ENCODE assay signal across 21 cellular contexts in genomic region chr2:3040819-3041218, GRCh38.
"Had no signal": no experiment of that assay in that cellular context is flagged by ENCODE, and none has a peak within 500 bp of the region (broad histone marks: within the 10 kb centered on the region; RNA-seq: fewer than 3 reads in every experiment).

No MANE protein-coding gene starts in this region.

- H3K9me3 ChIP-seq: colonic mucosa, psoas muscle, right lobe of liver, testis, upper lobe of right lung had no signal

- DNase-seq: activated CD4-positive, alpha-beta T cell treated with anti-CD3 and anti-CD28 coated beads, Interleukin-2, amount 50 U/mL, for 1 hour; activated CD4-positive, CD25-positive, alpha-beta regulatory T cell treated with anti-CD3 and anti-CD28 coated beads, Interleukin-2, amount 50 U/mL, for 72 hours; activated CD8-positive, alpha-beta memory T cell treated with anti-CD3 and anti-CD28 coated beads, Interleukin-2, amount 50 U/mL, for 4 hours; activated effector memory CD4-positive, alpha-beta T cell treated with Interleukin-2 at 50 U/mL for 16 hours; activated naive CD4-positive, alpha-beta T cell treated with anti-CD3 and anti-CD28 coated beads, Interleukin-2, amount 10 ng/mL, durations not matched to agents 7 days and 5 days; activated naive CD8-positive, alpha-beta T cell treated with anti-CD3 and anti-CD28 coated beads, Interleukin-2, amount 50 U/mL, for 24 hours; activated T-cell treated with anti-CD3 and anti-CD28 coated beads, Interleukin-2, amount 50 U/mL, for 48 hours; anterior cingulate cortex; brain microvascular endothelial cell; colonic mucosa; erythroblast; stimulated activated CD4-positive, alpha-beta T cell treated with anti-CD3 and anti-CD28 coated beads, Interleukin-4, amount 100 ng/mL, for 4 hours; testis; upper lobe of right lung had no signal

- H3K4me3 Mint-ChIP-seq: activated naive CD4-positive, alpha-beta T cell treated with anti-CD3 and anti-CD28 coated beads, Interleukin-2, amount 10 ng/mL, durations not matched to agents 7 days and 5 days; activated naive CD8-positive, alpha-beta T cell treated with anti-CD3 and anti-CD28 coated beads, Interleukin-2, amount 50 U/mL, for 24 hours; central memory CD8-positive, alpha-beta T cell; mesothelial cell of epicardium; neural crest cell; stimulated activated memory B cell treated with anti-CD40 and anti-IgM and Interleukin-4, amounts not matched to agents 10 μg/mL and 1 μg/mL and 100 μg/mL, for 72 hours had no signal

- H3K36me3 Mint-ChIP-seq: activated naive CD4-positive, alpha-beta T cell treated with anti-CD3 and anti-CD28 coated beads, Interleukin-2, amount 10 ng/mL, durations not matched to agents 7 days and 5 days; mesothelial cell of epicardium; stimulated activated memory B cell treated with anti-CD40 and anti-IgM and Interleukin-4, amounts not matched to agents 10 μg/mL and 1 μg/mL and 100 μg/mL, for 72 hours had no signal

- H3K9me3 Mint-ChIP-seq: activated naive CD4-positive, alpha-beta T cell treated with anti-CD3 and anti-CD28 coated beads, Interleukin-2, amount 10 ng/mL, durations not matched to agents 7 days and 5 days; activated naive CD8-positive, alpha-beta T cell treated with anti-CD3 and anti-CD28 coated beads, Interleukin-2, amount 50 U/mL, for 24 hours; central memory CD8-positive, alpha-beta T cell; neural crest cell; stimulated activated memory B cell treated with anti-CD40 and anti-IgM and Interleukin-4, amounts not matched to agents 10 μg/mL and 1 μg/mL and 100 μg/mL, for 72 hours had no signal

- H3K36me3 ChIP-seq: brain microvascular endothelial cell, colonic mucosa, right lobe of liver, upper lobe of right lung had no signal

- H3K27ac ChIP-seq: brain microvascular endothelial cell, colonic mucosa, psoas muscle, right lobe of liver, testis, upper lobe of right lung had no signal

- ATAC-seq: activated naive CD8-positive, alpha-beta T cell treated with anti-CD3 and anti-CD28 coated beads, Interleukin-2, amount 50 U/mL, for 24 hours; psoas muscle; right lobe of liver; stimulated activated memory B cell treated with anti-CD40 and anti-IgM and Interleukin-4, amounts not matched to agents 10 μg/mL and 1 μg/mL and 100 μg/mL, for 72 hours; upper lobe of right lung had no signal

- H3K27me3 Mint-ChIP-seq: activated naive CD4-positive, alpha-beta T cell treated with anti-CD3 and anti-CD28 coated beads, Interleukin-2, amount 10 ng/mL, durations not matched to agents 7 days and 5 days; activated naive CD8-positive, alpha-beta T cell treated with anti-CD3 and anti-CD28 coated beads, Interleukin-2, amount 50 U/mL, for 24 hours had no signal

- H3K27me3 ChIP-seq: brain microvascular endothelial cell, colonic mucosa, right lobe of liver, testis, upper lobe of right lung had no signal

- H3K4me3 ChIP-seq: colonic mucosa, lung, psoas muscle, right lobe of liver, testis, upper lobe of right lung had no signal

- H3K4me1 Mint-ChIP-seq: activated naive CD4-positive, alpha-beta T cell treated with anti-CD3 and anti-CD28 coated beads, Interleukin-2, amount 10 ng/mL, durations not matched to agents 7 days and 5 days; activated naive CD8-positive, alpha-beta T cell treated with anti-CD3 and anti-CD28 coated beads, Interleukin-2, amount 50 U/mL, for 24 hours; central memory CD8-positive, alpha-beta T cell; stimulated activated memory B cell treated with anti-CD40 and anti-IgM and Interleukin-4, amounts not matched to agents 10 μg/mL and 1 μg/mL and 100 μg/mL, for 72 hours had no signal

- H3K27ac Mint-ChIP-seq: activated naive CD4-positive, alpha-beta T cell treated with anti-CD3 and anti-CD28 coated beads, Interleukin-2, amount 10 ng/mL, durations not matched to agents 7 days and 5 days; activated naive CD8-positive, alpha-beta T cell treated with anti-CD3 and anti-CD28 coated beads, Interleukin-2, amount 50 U/mL, for 24 hours; mesothelial cell of epicardium; stimulated activated memory B cell treated with anti-CD40 and anti-IgM and Interleukin-4, amounts not matched to agents 10 μg/mL and 1 μg/mL and 100 μg/mL, for 72 hours had no signal

- H3K4me1 ChIP-seq: colonic mucosa, psoas muscle, testis, upper lobe of right lung had no signal
